In the genomic region with DNA sequence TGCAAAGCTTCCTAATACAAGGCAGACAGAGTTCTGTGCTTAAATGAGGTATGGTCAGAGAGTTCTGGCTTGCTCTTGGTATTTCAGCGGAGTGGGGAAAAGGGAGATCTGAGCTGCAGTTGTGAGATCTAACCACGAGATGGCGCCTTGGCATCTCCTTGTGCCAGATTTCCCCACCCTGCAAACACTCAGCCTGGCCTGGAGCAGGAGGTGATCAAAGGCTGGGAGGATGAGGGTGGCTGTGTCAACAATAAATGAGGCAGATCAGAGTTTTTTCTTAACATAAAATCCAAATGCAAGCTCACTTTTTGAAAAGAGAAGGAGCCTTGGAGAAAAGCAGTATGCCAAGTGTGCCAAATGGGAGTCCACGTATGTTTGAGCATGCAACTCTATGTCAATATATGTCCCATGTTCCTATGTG, we compare ENCODE assay signal across 8 cellular contexts. TPM values are rescaled to one million over a fixed set of nuclear protein-coding genes. Genes with fewer than 3 reads are reported as not detected.
A peak's percentile ranks its signal among the peaks of the same experiment; 100 is the strongest.
DNase-seq lines count a peak whose midpoint lies in the region; ATAC-seq and TF ChIP-seq lines count a peak whose summit lies in the region.

No MANE protein-coding gene starts in this region.

- H3K4me3 ChIP-seq in right lobe of liver = no peak overlapping the region

- peaks cover 21% of the 10 kb centered on the region for H3K27me3 Mint-ChIP-seq in activated CD4-positive, alpha-beta T cell treated with anti-CD3 and anti-CD28 coated beads, Interleukin-2, amount 10 ng/mL, durations not matched to agents 24 days and 14 days

- no peak for TF ChIP-seq POLR2A in right lobe of liver (IDR thresholded peaks at IDR 0.05)

- H3K27ac Mint-ChIP-seq in activated CD4-positive, alpha-beta T cell treated with anti-CD3 and anti-CD28 coated beads, Interleukin-2, amount 10 ng/mL, durations not matched to agents 24 days and 14 days = no peak overlapping the region

- DNase-seq in AML-193 (lab: John Stamatoyannopoulos, UW) (peak; percentile 62 to 66), H4 (ENCODE audit: low spot score) (peak; percentile 23), NCI-H460 (ENCODE audit: extremely low read depth, low read depth) (peak; percentile 51), dermis blood vessel endothelial cell (peak; percentile 84), right lobe of liver (peak in 2 of 3 donors; percentile 57 to 70)
- peak; percentile 90 for DNase-seq in activated CD4-positive, alpha-beta T cell treated with anti-CD3 and anti-CD28 coated beads, Interleukin-2, amount 10 ng/mL, durations not matched to agents 24 days and 14 days
- DNase-seq in stimulated activated CD8-positive, alpha-beta memory T cell treated with anti-CD3 and anti-CD28 coated beads, Interleukin-4, amount 100 ng/mL, for 24 hours (ENCODE audit: low read depth) = peak; percentile 44

- no peaks in the 10 kb centered on the region for H3K36me3 ChIP-seq in right lobe of liver

- H3K9me3 ChIP-seq in right lobe of liver = no peaks in the 10 kb centered on the region

- no peaks in the 10 kb centered on the region for H3K9me3 Mint-ChIP-seq in activated CD4-positive, alpha-beta T cell treated with anti-CD3 and anti-CD28 coated beads, Interleukin-2, amount 10 ng/mL, durations not matched to agents 24 days and 14 days

- TF ChIP-seq CTCF in right lobe of liver (IDR thresholded peaks at IDR 0.05) = peak; percentile 76 to 93 (median 90)

- ATAC-seq in right lobe of liver = peak; percentile 85 to 92 (median 89)
- no peak for ATAC-seq in GM21619 (IDR thresholded peaks at IDR 0.05; ENCODE audit: unreplicated experiment)

- peaks cover 8% of the 10 kb centered on the region for H3K4me1 Mint-ChIP-seq in activated CD4-positive, alpha-beta T cell treated with anti-CD3 and anti-CD28 coated beads, Interleukin-2, amount 10 ng/mL, durations not matched to agents 24 days and 14 days

- intact Hi-C loops in activated CD4-positive, alpha-beta T cell treated with anti-CD3 and anti-CD28 coated beads, Interleukin-2, amount 10 ng/mL, durations not matched to agents 24 days and 14 days (cut with micrococcal nuclease) = loop anchor here (1.0 kb wide), 3 partner anchors 146 to 205 kb away; no protein-coding TSS in a partner anchor
- intact Hi-C loops in right lobe of liver (cut with DNase I) = loop anchor here (5.0 to 10.0 kb wide), 4 partner anchors 117 to 364 kb away; no protein-coding TSS in a partner anchor

- H3K4me3 Mint-ChIP-seq in activated CD4-positive, alpha-beta T cell treated with anti-CD3 and anti-CD28 coated beads, Interleukin-2, amount 10 ng/mL, durations not matched to agents 24 days and 14 days = no peak overlapping the region

- H3K27me3 ChIP-seq in right lobe of liver = peaks cover 0 to 16% of the 10 kb centered on the region in 2 donors

- no peak overlapping the region for H3K27ac ChIP-seq in right lobe of liver

- peaks cover 0 to 8% (median 0%) of the 10 kb centered on the region in 4 donors for H3K4me1 ChIP-seq in right lobe of liver

- peaks cover 11% of the 10 kb centered on the region for H3K36me3 Mint-ChIP-seq in activated CD4-positive, alpha-beta T cell treated with anti-CD3 and anti-CD28 coated beads, Interleukin-2, amount 10 ng/mL, durations not matched to agents 24 days and 14 days (ENCODE audit: low read depth)

- WGBS in right lobe of liver (ENCODE audit: insufficient coverage, low coverage, low lambda C conversion rate, missing lambda C conversion rate) = 17% methylated on average over 4 of the region's 4 CpGs

RNA-seq across cellular contexts. Expression of gene TFAP2E, which starts 4.1 kb away (rescaled TPM):
- total RNA-seq in H4 (2014; rRNA removed; shearing (Covaris generic)) = not detected in 2 replicates
- 0.40 TPM in 1 of 2 replicates, not detected in the other for total RNA-seq in NCI-H460 (2014; rRNA removed; shearing (Covaris generic))
- polyA plus RNA-seq in NCI-H460 (2014; cell fraction: nucleus; rRNA removed) = 0.27 and 1.0 TPM in 2 replicates
- total RNA-seq in activated CD4-positive, alpha-beta T cell treated with anti-CD3 and anti-CD28 coated beads, Interleukin-2, amount 10 ng/mL, durations not matched to agents 24 days and 14 days = 0.38 and 0.49 TPM in 2 replicates
- total RNA-seq in dermis blood vessel endothelial cell (0.14 and 0.17 TPM in 2 replicates), right lobe of liver (under 1 TPM in 2 of 6 experiments, not detected in 4; 0.15 to 0.24 TPM)

RNA-seq across cellular contexts. Expression of gene NCDN, which starts 11.4 kb away (rescaled TPM):
- 8.0 and 9.9 TPM in 2 replicates for total RNA-seq in H4 (2014; rRNA removed; shearing (Covaris generic))
- total RNA-seq in NCI-H460 (2014; rRNA removed; shearing (Covaris generic)) = 10.0 and 11.3 TPM in 2 replicates
- 27.0 and 31.5 TPM in 2 replicates for polyA plus RNA-seq in NCI-H460 (2014; cell fraction: nucleus; rRNA removed)
- total RNA-seq in activated CD4-positive, alpha-beta T cell treated with anti-CD3 and anti-CD28 coated beads, Interleukin-2, amount 10 ng/mL, durations not matched to agents 24 days and 14 days = 33.5 and 34.0 TPM in 2 replicates
- total RNA-seq in dermis blood vessel endothelial cell = 11.9 and 23.1 TPM in 2 replicates
- total RNA-seq in right lobe of liver = 10 to 100 TPM in 2 of 6 experiments, 1 to 10 TPM in 4; 5.9 to 11.7 (median 7.3) TPM

RNA-seq across cellular contexts. Expression of gene KIAA0319L, which starts 11.8 kb away (rescaled TPM):
- total RNA-seq in H4 (2014; rRNA removed; shearing (Covaris generic)) = 16.1 and 21.9 TPM in 2 replicates
- 30.2 and 30.4 TPM in 2 replicates for total RNA-seq in NCI-H460 (2014; rRNA removed; shearing (Covaris generic))
- 32.3 and 45.8 TPM in 2 replicates for polyA plus RNA-seq in NCI-H460 (2014; cell fraction: nucleus; rRNA removed)
- total RNA-seq in activated CD4-positive, alpha-beta T cell treated with anti-CD3 and anti-CD28 coated beads, Interleukin-2, amount 10 ng/mL, durations not matched to agents 24 days and 14 days = 35.2 and 35.3 TPM in 2 replicates
- total RNA-seq in dermis blood vessel endothelial cell (62.2 and 80.5 TPM in 2 replicates), right lobe of liver (10 to 100 TPM; 35.3 to 84.9 (median 54.3) TPM)

Comparison
In these comparisons a context has a peak if more than half of its experiments do, and no peak if none do; other contexts are left out.
1. DNase-seq: peak in every context shown above with its lines; median percentile 90 in activated CD4-positive, alpha-beta T cell treated with anti-CD3 and anti-CD28 coated beads, Interleukin-2, amount 10 ng/mL, durations not matched to agents 24 days and 14 days; 84 in dermis blood vessel endothelial cell; 64 in AML-193; 64 in right lobe of liver; 51 in NCI-H460; 44 in stimulated activated CD8-positive, alpha-beta memory T cell treated with anti-CD3 and anti-CD28 coated beads, Interleukin-4, amount 100 ng/mL, for 24 hours; 23 in H4.